Comparison of ENCODE assay signal across 8 cellular contexts in the genomic region with DNA sequence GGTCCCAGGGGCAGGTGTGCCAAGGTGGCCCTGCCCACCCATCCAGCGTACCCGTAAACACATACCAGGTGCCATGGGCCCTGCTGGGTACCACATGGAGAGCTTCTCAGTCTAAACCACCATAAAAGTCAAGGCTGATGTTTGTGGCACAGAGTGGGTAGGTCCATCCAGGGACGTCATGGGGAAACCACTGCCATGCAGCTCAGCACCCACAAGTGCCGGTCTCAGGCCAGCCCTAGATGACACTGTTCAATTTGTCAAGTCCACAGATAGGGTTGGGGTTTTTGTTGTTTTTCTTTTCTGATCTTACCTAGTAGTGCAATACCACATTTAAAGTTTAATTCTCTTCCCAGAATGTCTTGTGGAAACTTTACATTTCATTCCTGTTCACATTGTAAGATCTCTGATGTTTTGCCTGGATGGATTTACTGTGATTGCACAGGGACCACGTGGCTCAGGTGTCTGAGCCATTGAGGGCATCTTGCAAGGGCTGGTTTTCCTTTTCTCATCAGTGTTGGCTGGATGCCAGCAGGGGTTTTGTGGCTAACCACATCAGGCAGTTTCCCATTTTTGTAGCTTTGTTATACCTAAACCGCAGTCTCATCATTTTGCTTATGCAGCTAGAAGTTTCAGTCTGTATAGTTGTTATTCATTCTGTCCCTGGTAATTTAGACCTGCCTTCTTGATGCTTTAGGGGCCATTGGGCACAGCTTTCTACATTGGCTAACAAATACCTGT.
DNase-seq lines count a peak whose midpoint lies in the region; ATAC-seq and TF ChIP-seq lines count a peak whose summit lies in the region.

No MANE protein-coding gene starts in this region.

- intact Hi-C loops in PC-3 (cut with micrococcal nuclease) (no loop called here), transverse colon (cut with DNase I; ENCODE audit: low total_unique reads) (no loop called here)

- POLR2A ChIA-PET in PC-3 (lab: Charles Lee; ENCODE audit: unreplicated experiment): no interaction called here

- WGBS in lung, 2 donors: 61 to 76% methylated on average over 6 of the region's 6 CpGs
- WGBS in transverse colon (ENCODE audit: low coverage in 1 of 2), 2 donors: 74 to 85% methylated on average over 3 to 6 of the region's 6 CpGs

- H3K9me3 Mint-ChIP-seq in activated T-cell treated with anti-CD3 and anti-CD28 coated beads, Interleukin-2, amount 50 U/mL, for 24 hours: no peaks in the 10 kb centered on the region

- H3K4me1 Mint-ChIP-seq in activated T-cell treated with anti-CD3 and anti-CD28 coated beads, Interleukin-2, amount 50 U/mL, for 24 hours (ENCODE audit: low read depth): peaks cover 28% of the 10 kb centered on the region

- H3K9ac ChIP-seq in PC-3 (ENCODE audit: low read length): no peak overlapping the region

- ATAC-seq in GM21619 (IDR thresholded peaks at IDR 0.05; ENCODE audit: unreplicated experiment): peak; percentile 43
- ATAC-seq in PC-3: no peak
- ATAC-seq in lung (ENCODE audit: insufficient read depth, low FRiP score): no peak

- peaks cover 59% of the 10 kb centered on the region for H3K36me3 Mint-ChIP-seq in activated T-cell treated with anti-CD3 and anti-CD28 coated beads, Interleukin-2, amount 50 U/mL, for 24 hours (ENCODE audit: low read depth)

- H3K4me3 ChIP-seq in PC-3 (ENCODE audit: low read length) (no peak overlapping the region), lung (no peak overlapping the region), transverse colon (no peak overlapping the region), MG63 (no peak overlapping the region)

- H3K4me2 ChIP-seq in PC-3 (ENCODE audit: low read length): no peak overlapping the region

- peaks cover 4% of the 10 kb centered on the region; the same call in 1 of the 2 replicates for H4K20me1 ChIP-seq in PC-3 (ENCODE audit: low read length)

- no peaks in the 10 kb centered on the region for H3K9me3 ChIP-seq in PC-3 (ENCODE audit: low read length)
- no peaks in the 10 kb centered on the region for H3K9me3 ChIP-seq in lung (ENCODE audit: control insufficient read depth in 2 of 2, insufficient read depth in 1 of 2, low read length in 1 of 2)
- H3K9me3 ChIP-seq in transverse colon: no peaks in the 10 kb centered on the region
- no peaks in the 10 kb centered on the region for H3K9me3 ChIP-seq in MG63

- peak overlapping the region; percentile 79 for H3K27ac Mint-ChIP-seq in activated T-cell treated with anti-CD3 and anti-CD28 coated beads, Interleukin-2, amount 50 U/mL, for 24 hours

- H3K4me1 ChIP-seq in PC-3 (ENCODE audit: insufficient read depth, low read length): no peaks in the 10 kb centered on the region; the same call in 1 of the 2 replicates
- no peaks in the 10 kb centered on the region for H3K4me1 ChIP-seq in lung (ENCODE audit: control insufficient read depth in 2 of 2, insufficient read depth in 2 of 2, low read length in 2 of 2)
- H3K4me1 ChIP-seq in transverse colon: no peaks in the 10 kb centered on the region

- CTCF ChIA-PET in PC-3 (lab: Charles Lee): no interaction called here

- H3K27ac ChIP-seq in PC-3 (ENCODE audit: low read length): no peak overlapping the region
- H3K27ac ChIP-seq in lung (ENCODE audit: low read depth in 1 of 2, low read length in 1 of 2): no peak overlapping the region
- no peak overlapping the region for H3K27ac ChIP-seq in transverse colon

- peak; percentile 72 to 73 for DNase-seq in AML-193 (lab: John Stamatoyannopoulos, UW)
- DNase-seq in PC-3: peak; percentile 62
- DNase-seq in activated T-cell treated with anti-CD3 and anti-CD28 coated beads, Interleukin-2, amount 50 U/mL, for 24 hours: peak; percentile 93
- DNase-seq in lung (ENCODE audit: low spot score): peak; percentile 61
- DNase-seq in transverse colon: peak; percentile 71
- no peak for DNase-seq in foreskin melanocyte
- no peak for DNase-seq in MG63

- BruUV-seq in PC-3 (replicated peaks; lab: Mats Ljungman, UMichigan): no TSS peak

- in situ Hi-C loops in transverse colon (cut with MboI; ENCODE audit: low pct_ligation_motif_present in 1 of 4, low pct_unique_long_range_greater_than_20kb in 1 of 4, low sequenced_read_pairs in 3 of 4): no loop called here

- peak overlapping the region; percentile 34 for H3K4me3 Mint-ChIP-seq in activated T-cell treated with anti-CD3 and anti-CD28 coated beads, Interleukin-2, amount 50 U/mL, for 24 hours

- no peak overlapping the region for H2AFZ ChIP-seq in PC-3 (ENCODE audit: low read length)

- no peak for TF ChIP-seq EP300 in transverse colon (IDR thresholded peaks at IDR 0.05; ENCODE audit: low read depth)

- TF ChIP-seq POLR2A in transverse colon (IDR thresholded peaks at IDR 0.05): no peak

- H3K9me2 ChIP-seq in PC-3 (replicated peaks; ENCODE audit: low read length): no peaks in the 10 kb centered on the region

- H3K79me2 ChIP-seq in PC-3 (ENCODE audit: low read length): no peaks in the 10 kb centered on the region

- peaks cover 81% of the 10 kb centered on the region for H3K27me3 Mint-ChIP-seq in activated T-cell treated with anti-CD3 and anti-CD28 coated beads, Interleukin-2, amount 50 U/mL, for 24 hours

- TF ChIP-seq CTCF in PC-3 (conservative IDR thresholded peaks at IDR 0.05; ENCODE audit: low read depth, low read length): no peak
- TF ChIP-seq CTCF in lung (IDR thresholded peaks at IDR 0.05; ENCODE audit: control extremely low read depth, extremely low read depth): no peak
- TF ChIP-seq CTCF in transverse colon (IDR thresholded peaks at IDR 0.05): no peak

- H3K27me3 ChIP-seq in PC-3 (ENCODE audit: low read length) (no peaks in the 10 kb centered on the region), lung (ENCODE audit: control insufficient read depth, insufficient read depth) (no peaks in the 10 kb centered on the region), transverse colon (no peaks in the 10 kb centered on the region), MG63 (no peaks in the 10 kb centered on the region)

- H3F3A ChIP-seq in PC-3 (ENCODE audit: low read length, unreplicated experiment): no peaks in the 10 kb centered on the region

- H3K36me3 ChIP-seq in PC-3 (ENCODE audit: low read depth, low read length) (peaks cover 5% of the 10 kb centered on the region; the same call in 1 of the 2 replicates), lung (ENCODE audit: control insufficient read depth in 2 of 2, insufficient read depth in 2 of 2, low read length in 2 of 2) (peaks cover 27 to 32% of the 10 kb centered on the region in 2 donors), transverse colon (peaks cover 0 to 53% (median 18%) of the 10 kb centered on the region in 4 donors), MG63 (peaks cover 17% of the 10 kb centered on the region)

Comparison
In these comparisons a context has a peak if more than half of its experiments do, and no peak if none do; other contexts are left out.
1. DNase-seq: peak in AML-193 (2 of 2), PC-3 (single experiment), activated T-cell treated with anti-CD3 and anti-CD28 coated beads, Interleukin-2, amount 50 U/mL, for 24 hours (single experiment), lung (single experiment) and transverse colon (single experiment); none in foreskin melanocyte (single experiment) and MG63 (single experiment).